Comparison of ENCODE assay signal across 27 cellular contexts in genomic region chr1:203159844-203160243, GRCh38. TPM values are rescaled to one million over a fixed set of nuclear protein-coding genes. Genes with fewer than 3 reads are reported as not detected.
"Had no signal": no experiment of that assay in that cellular context is flagged by ENCODE, and none has a peak within 500 bp of the region (broad histone marks: within the 10 kb centered on the region; RNA-seq: fewer than 3 reads in every experiment).

No MANE protein-coding gene starts in this region.

- H3K36me3 ChIP-seq: adrenal gland, brain microvascular endothelial cell had no signal

- H3K27me3 ChIP-seq: adrenal gland had no signal

- H3K9me3 ChIP-seq: adrenal gland had no signal

- H3K27ac ChIP-seq: adrenal gland, brain microvascular endothelial cell, VCaP had no signal

- H3K4me3 ChIP-seq: adrenal gland, K562 had no signal

- H3K4me1 ChIP-seq: adrenal gland had no signal

- DNase-seq: activated B cell treated with CpG ODN at 0.5 μM for 24 hours; activated CD4-positive, alpha-beta memory T cell treated with anti-CD3 and anti-CD28 coated beads for 36 hours; activated CD4-positive, alpha-beta T cell treated with anti-CD3 and anti-CD28 coated beads for 4 hours; activated CD4-positive, alpha-beta T cell treated with anti-CD3 and anti-CD28 coated beads, Interleukin-2, amount 50 U/mL, for 1 hour; activated CD4-positive, CD25-positive, alpha-beta regulatory T cell treated with anti-CD3 and anti-CD28 coated beads, Interleukin-2, amount 50 U/mL, for 72 hours; activated CD8-positive, alpha-beta memory T cell treated with anti-CD3 and anti-CD28 coated beads, Interleukin-2, amount 50 U/mL, for 4 hours; activated gamma-delta T cell treated with Interleukin-2 at 50 U/mL for 16 hours; activated naive CD4-positive, alpha-beta T cell treated with anti-CD3 and anti-CD28 coated beads for 36 hours; activated T-cell treated with anti-CD3 and anti-CD28 coated beads for 4 hours; activated T-cell treated with anti-CD3 and anti-CD28 coated beads, Interleukin-2, amount 50 U/mL, for 4 hours; adrenal gland; brain microvascular endothelial cell; NCI-H1105; NCI-H1417 treated with DMSO at 0.1 percent for 48 hours; NCI-H187 treated with DMSO at 0.1 percent for 48 hours; NCI-H2081; NCI-H510A; NCI-H526; NCI-H748 treated with DMSO at 0.1 percent for 48 hours; OCI-M1; Right ventricle myocardium superior; SW 1271; T-helper 1 cell; T-helper 2 cell; T-helper 9 cell had no signal

RNA-seq across cellular contexts. Expression of gene CHI3L1, which starts 26.7 kb away (rescaled TPM):
- polyA plus RNA-seq: K562 had no signal

RNA-seq across cellular contexts. Expression of gene ADORA1, which starts 32.3 kb away (rescaled TPM):
- polyA plus RNA-seq: K562 had no signal
